19 cellular contexts compared by ENCODE assay signal in genomic region chr15:70008697-70009285, GRCh38.
"Had no signal": no experiment of that assay in that cellular context is flagged by ENCODE, and none has a peak within 500 bp of the region (broad histone marks: within the 10 kb centered on the region; RNA-seq: fewer than 3 reads in every experiment).

No MANE protein-coding gene starts in this region.

- FAIRE-seq: astrocyte, endothelial cell of umbilical vein, TTC549 had no signal

- H3K4me3 ChIP-seq: colonic mucosa, dorsolateral prefrontal cortex, gastroesophageal sphincter had no signal

- H3K4me1 ChIP-seq: colonic mucosa, gastroesophageal sphincter had no signal

- H3K9me3 ChIP-seq: colonic mucosa, gastroesophageal sphincter had no signal

- H3K27ac ChIP-seq: colonic mucosa, dorsolateral prefrontal cortex, gastroesophageal sphincter had no signal

- ATAC-seq: effector memory CD8-positive, alpha-beta T cell; gastroesophageal sphincter had no signal

- H3K4me3 Mint-ChIP-seq: activated naive CD8-positive, alpha-beta T cell treated with anti-CD3 and anti-CD28 coated beads for 36 hours; central memory CD8-positive, alpha-beta T cell; effector memory CD8-positive, alpha-beta T cell; nephron progenitor cell had no signal

- H3K36me3 ChIP-seq: colonic mucosa, gastroesophageal sphincter had no signal

- H3K9me3 Mint-ChIP-seq: activated naive CD8-positive, alpha-beta T cell treated with anti-CD3 and anti-CD28 coated beads for 36 hours; activated T-helper 2 cell treated with anti-CD3 and anti-CD28 coated beads, Interferon-gamma antibody, Interleukin-2, Interleukin-4, amounts not matched to agents 10 μg/mL and 5 μg/mL and 100 μg/mL, durations not matched to agents 14 hours and 24 hours and 36 hours; central memory CD8-positive, alpha-beta T cell; effector memory CD8-positive, alpha-beta T cell had no signal

- DNase-seq: activated naive CD4-positive, alpha-beta T cell; activated naive CD8-positive, alpha-beta T cell treated with anti-CD3 and anti-CD28 coated beads for 36 hours; activated T-cell treated with anti-CD3 and anti-CD28 coated beads, Interleukin-2, amount 50 U/mL, for 1 hour; colonic mucosa; dorsolateral prefrontal cortex; effector memory CD8-positive, alpha-beta T cell; head of caudate nucleus; hypothalamus; nephron progenitor cell; occipital lobe; stimulated activated CD4-positive, alpha-beta T cell treated with anti-CD3 and anti-CD28 coated beads, Interleukin-4, amount 100 ng/mL, for 1 hour; stimulated activated naive CD4-positive, alpha-beta T cell treated with Interleukin-2 at 50 U/mL for 16 hours; T-helper 1 cell had no signal

- H3K4me1 Mint-ChIP-seq: activated naive CD8-positive, alpha-beta T cell treated with anti-CD3 and anti-CD28 coated beads for 36 hours; central memory CD8-positive, alpha-beta T cell had no signal

- H3K27me3 Mint-ChIP-seq: activated naive CD8-positive, alpha-beta T cell treated with anti-CD3 and anti-CD28 coated beads for 36 hours; central memory CD8-positive, alpha-beta T cell had no signal

- H3K36me3 Mint-ChIP-seq: activated naive CD8-positive, alpha-beta T cell treated with anti-CD3 and anti-CD28 coated beads for 36 hours had no signal

- H3K27me3 ChIP-seq: colonic mucosa had no signal

- H3K27ac Mint-ChIP-seq: activated naive CD8-positive, alpha-beta T cell treated with anti-CD3 and anti-CD28 coated beads for 36 hours; activated T-helper 2 cell treated with anti-CD3 and anti-CD28 coated beads, Interferon-gamma antibody, Interleukin-2, Interleukin-4, amounts not matched to agents 10 μg/mL and 5 μg/mL and 100 μg/mL, durations not matched to agents 14 hours and 24 hours and 36 hours; effector memory CD8-positive, alpha-beta T cell; nephron progenitor cell had no signal
